Comparison of ENCODE assay signal across 8 cellular contexts in the genomic region with DNA sequence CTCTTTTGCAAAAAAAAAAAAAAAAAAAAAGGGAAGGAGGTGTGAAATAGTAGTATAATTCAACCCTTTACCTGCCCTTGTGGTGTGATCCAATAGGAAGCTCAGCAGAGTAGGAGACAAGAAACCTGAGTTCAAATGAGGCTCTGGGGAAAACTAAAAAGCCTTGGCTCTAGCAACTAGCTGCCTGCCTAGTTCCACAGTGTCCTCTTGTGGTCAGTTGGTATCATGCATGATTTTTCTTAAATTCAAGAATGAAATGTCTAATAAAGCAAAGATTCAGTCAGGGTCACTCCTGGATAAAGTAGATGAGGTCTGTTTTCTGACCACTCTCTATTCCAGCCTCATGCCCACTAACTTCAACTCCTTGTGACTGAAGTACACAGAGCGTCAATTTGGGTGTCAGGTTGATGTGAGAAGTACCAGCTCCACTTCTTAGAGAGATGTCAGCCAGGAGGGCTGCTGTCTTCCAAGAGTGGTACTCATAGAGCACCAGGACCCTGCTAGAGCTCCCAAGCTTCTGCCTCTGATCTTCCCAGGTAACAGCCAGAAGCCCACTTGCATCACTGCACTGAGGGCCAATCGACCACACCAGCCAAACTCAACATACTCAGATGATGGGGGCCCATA. TPM values are rescaled to one million over a fixed set of nuclear protein-coding genes. Genes with fewer than 3 reads are reported as not detected.
DNase-seq lines count a peak whose midpoint lies in the region; ATAC-seq and TF ChIP-seq lines count a peak whose summit lies in the region.

No MANE protein-coding gene starts in this region.

- DNase-seq in DMS53 treated with DMSO at 0.1 percent for 48 hours (lab: John Stamatoyannopoulos, UW; ENCODE audit: unreplicated experiment) (peak; percentile 63), HCT116 (ENCODE audit: low read depth, low spot score) (peak; percentile 49), NCI-H460 (ENCODE audit: extremely low read depth, low read depth) (peak; percentile 55), astrocyte of the spinal cord (ENCODE audit: low read depth, low spot score) (peak; percentile 64)
- no peak for DNase-seq in stimulated activated CD4-positive, alpha-beta T cell treated with anti-CD3 and anti-CD28 coated beads, Interleukin-1b, Interleukin-23, amount 100 ng/mL, for 48 hours

- H3K27ac ChIP-seq in HCT116 (ENCODE audit: low read depth, low read length) (no peak overlapping the region), liver (ENCODE audit: low read depth in 1 of 2, low read length in 2 of 2) (no peak overlapping the region)

- no peak for TF ChIP-seq POLR2A in HCT116 (IDR thresholded peaks at IDR 0.05; ENCODE audit: borderline replicate concordance, extremely low read depth, insufficient read depth, insufficient read length)

- H3K9me3 ChIP-seq in HCT116 (ENCODE audit: control insufficient read depth in 1 of 2, insufficient read depth in 1 of 2, low read depth in 1 of 2, low read length in 2 of 2) = no peaks in the 10 kb centered on the region
- H3K9me3 ChIP-seq in liver (ENCODE audit: control insufficient read depth in 4 of 4, low read length in 3 of 4) = no peaks in the 10 kb centered on the region

- intact Hi-C loops in HCT116 (cut with micrococcal nuclease) = loop anchor here (1.0 to 5.0 kb wide), 3 partner anchors 137 to 735 kb away; no protein-coding TSS in a partner anchor

- TF ChIP-seq CTCF in HCT116 (IDR thresholded peaks at IDR 0.05 in 2 of 3, conservative IDR thresholded peaks at IDR 0.05 in 1 of 3; ENCODE audit: borderline replicate concordance in 1 of 3, insufficient read depth in 1 of 3, low read depth in 2 of 3, low read length in 2 of 3) (peak; percentile 79 to 92 (median 91)), astrocyte of the spinal cord (IDR thresholded peaks at IDR 0.05; ENCODE audit: low read depth, low read length) (peak; percentile 92), liver (IDR thresholded peaks at IDR 0.05; ENCODE audit: low read depth, low read length, missing input control) (peak; percentile 73)

- RAD21 ChIA-PET in HCT116 (lab: Charles Lee; ENCODE audit: low non-redundant PET in 1 of 2, low total read pairs in 2 of 2, uncharacterized antibody in 2 of 2, unreplicated experiment in 2 of 2) = interaction anchor here (0.7 to 1.2 kb wide), 3 partner anchors 269 to 271 kb away, joined by 4 to 5 read pairs (median 5); no protein-coding TSS in a partner anchor

- ATAC-seq in HCT116 = peak; percentile 71
- ATAC-seq in GM21723 (IDR thresholded peaks at IDR 0.05; ENCODE audit: unreplicated experiment) = no peak
- ATAC-seq in GM19395 (IDR thresholded peaks at IDR 0.05; ENCODE audit: unreplicated experiment) = no peak

- no peaks in the 10 kb centered on the region for H4K20me1 ChIP-seq in HCT116 (ENCODE audit: insufficient read depth)

- H3K79me2 ChIP-seq in HCT116 (ENCODE audit: insufficient read depth, low read length) = no peaks in the 10 kb centered on the region

- TF ChIP-seq RAD21 in HCT116 (IDR thresholded peaks at IDR 0.05; ENCODE audit: low read depth) = peak; percentile 94
- TF ChIP-seq RAD21 in liver (IDR thresholded peaks at IDR 0.05) = peak; percentile 85

- CTCF ChIA-PET in HCT116 (lab: Charles Lee) = interaction anchor here (2.0 to 4.2 kb wide), 2 partner anchors 269 to 275 kb away, joined by 7 to 47 read pairs; no protein-coding TSS in a partner anchor

- H3K27me3 ChIP-seq in HCT116 (ENCODE audit: insufficient read depth, low read length) (no peaks in the 10 kb centered on the region), liver (ENCODE audit: control insufficient read depth in 4 of 4, insufficient read depth in 4 of 4, low read length in 3 of 4) (no peaks in the 10 kb centered on the region)

- H2AFZ ChIP-seq in HCT116 (ENCODE audit: low read depth, low read length, poor library complexity, severe bottlenecking) = no peak overlapping the region

- BruUV-seq in HCT116 (replicated peaks; lab: Mats Ljungman, UMichigan) = no TSS peak

- no peak overlapping the region for H3K9ac ChIP-seq in HCT116 (ENCODE audit: low read length)
- no peak overlapping the region for H3K9ac ChIP-seq in liver (ENCODE audit: low read depth in 1 of 2, low read length in 2 of 2)

- POLR2A ChIA-PET in HCT116 (lab: Charles Lee) = interaction anchor here (0.9 kb wide), 1 partner anchor 270 kb away, joined by 3 read pairs; no protein-coding TSS in a partner anchor

- in situ Hi-C loops in astrocyte of the spinal cord (cut with HindIII; ENCODE audit: low sequenced_read_pairs) = no loop called here

- H3K36me3 ChIP-seq in HCT116 (ENCODE audit: control insufficient read depth in 1 of 2, insufficient read depth in 2 of 2, low read length in 2 of 2) = no peaks in the 10 kb centered on the region
- no peaks in the 10 kb centered on the region for H3K36me3 ChIP-seq in liver (ENCODE audit: control insufficient read depth in 4 of 4, insufficient read depth in 3 of 4, low read depth in 1 of 4, low read length in 3 of 4)

- H3K4me3 ChIP-seq in HCT116 (replicated peaks in 1 of 2; ENCODE audit: low read depth in 1 of 2, low read length in 2 of 2) (no peak overlapping the region), astrocyte of the spinal cord (ENCODE audit: low read depth, low read length) (no peak overlapping the region), liver (ENCODE audit: low read depth in 1 of 3, low read length in 3 of 3) (no peak overlapping the region)

- no peaks in the 10 kb centered on the region for H3K9me2 ChIP-seq in HCT116 (ENCODE audit: insufficient read depth)

- H3K4me2 ChIP-seq in HCT116 (ENCODE audit: low read length) = no peak overlapping the region

- 82% methylated on average over 2 of the region's 2 CpGs for WGBS in liver

- H3K4me1 ChIP-seq in HCT116 (ENCODE audit: control insufficient read depth in 1 of 2, insufficient read depth in 2 of 2, low read length in 2 of 2) (no peaks in the 10 kb centered on the region), liver (ENCODE audit: control insufficient read depth in 4 of 4, insufficient read depth in 4 of 4, low read length in 3 of 4) (no peaks in the 10 kb centered on the region)

TF ChIP-seq in HCT116, 20 proteins besides CTCF, POLR2A, EP300 and RAD21 (continues in another document):
- TF ChIP-seq, protein P1, sequence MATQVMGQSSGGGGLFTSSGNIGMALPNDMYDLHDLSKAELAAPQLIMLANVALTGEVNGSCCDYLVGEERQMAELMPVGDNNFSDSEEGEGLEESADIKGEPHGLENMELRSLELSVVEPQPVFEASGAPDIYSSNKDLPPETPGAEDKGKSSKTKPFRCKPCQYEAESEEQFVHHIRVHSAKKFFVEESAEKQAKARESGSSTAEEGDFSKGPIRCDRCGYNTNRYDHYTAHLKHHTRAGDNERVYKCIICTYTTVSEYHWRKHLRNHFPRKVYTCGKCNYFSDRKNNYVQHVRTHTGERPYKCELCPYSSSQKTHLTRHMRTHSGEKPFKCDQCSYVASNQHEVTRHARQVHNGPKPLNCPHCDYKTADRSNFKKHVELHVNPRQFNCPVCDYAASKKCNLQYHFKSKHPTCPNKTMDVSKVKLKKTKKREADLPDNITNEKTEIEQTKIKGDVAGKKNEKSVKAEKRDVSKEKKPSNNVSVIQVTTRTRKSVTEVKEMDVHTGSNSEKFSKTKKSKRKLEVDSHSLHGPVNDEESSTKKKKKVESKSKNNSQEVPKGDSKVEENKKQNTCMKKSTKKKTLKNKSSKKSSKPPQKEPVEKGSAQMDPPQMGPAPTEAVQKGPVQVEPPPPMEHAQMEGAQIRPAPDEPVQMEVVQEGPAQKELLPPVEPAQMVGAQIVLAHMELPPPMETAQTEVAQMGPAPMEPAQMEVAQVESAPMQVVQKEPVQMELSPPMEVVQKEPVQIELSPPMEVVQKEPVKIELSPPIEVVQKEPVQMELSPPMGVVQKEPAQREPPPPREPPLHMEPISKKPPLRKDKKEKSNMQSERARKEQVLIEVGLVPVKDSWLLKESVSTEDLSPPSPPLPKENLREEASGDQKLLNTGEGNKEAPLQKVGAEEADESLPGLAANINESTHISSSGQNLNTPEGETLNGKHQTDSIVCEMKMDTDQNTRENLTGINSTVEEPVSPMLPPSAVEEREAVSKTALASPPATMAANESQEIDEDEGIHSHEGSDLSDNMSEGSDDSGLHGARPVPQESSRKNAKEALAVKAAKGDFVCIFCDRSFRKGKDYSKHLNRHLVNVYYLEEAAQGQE (IDR thresholded peaks at IDR 0.05; ENCODE audit: low read depth) = no peak

TF ChIP-seq in liver, 16 proteins besides CTCF, POLR2A, EP300 and RAD21:
- TF ChIP-seq EGR1 (IDR thresholded peaks at IDR 0.05; ENCODE audit: low read depth in 2 of 2) (no peak), NR2F2 (IDR thresholded peaks at IDR 0.05) (no peak)
- TF ChIP-seq, protein P2, sequence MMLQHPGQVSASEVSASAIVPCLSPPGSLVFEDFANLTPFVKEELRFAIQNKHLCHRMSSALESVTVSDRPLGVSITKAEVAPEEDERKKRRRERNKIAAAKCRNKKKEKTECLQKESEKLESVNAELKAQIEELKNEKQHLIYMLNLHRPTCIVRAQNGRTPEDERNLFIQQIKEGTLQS (IDR thresholded peaks at IDR 0.05) = no peak

RNA-seq across cellular contexts. Expression of a gene that starts 10.5 kb away (rescaled TPM):
- total RNA-seq in HCT116 (2021; ENCODE audit: unreplicated experiment) (81.0 TPM), liver (10 to 100 TPM in 1 of 2 donors, 1 to 10 TPM in 1; 6.0 to 14.0 TPM)
- polyA plus RNA-seq in HCT116 (2012) = 27.1 and 50.7 TPM in 2 replicates
- total RNA-seq in NCI-H460 (2014; rRNA removed; shearing (Covaris generic)) = 143 and 145 TPM in 2 replicates
- polyA plus RNA-seq in NCI-H460 (2014; cell fraction: nucleus; rRNA removed) = 283 and 301 TPM in 2 replicates
- polyA plus RNA-seq in liver = 10 to 100 TPM; 37.7 to 74.1 TPM

RNA-seq across cellular contexts. Expression of a gene that starts 15.6 kb away (rescaled TPM):
- total RNA-seq in HCT116 (2021; ENCODE audit: unreplicated experiment) (89.0 TPM), liver (10 to 100 TPM; 16.1 to 18.5 TPM)
- polyA plus RNA-seq in HCT116 (2012) = 32.4 and 42.3 TPM in 2 replicates
- 56.9 and 62.6 TPM in 2 replicates for total RNA-seq in NCI-H460 (2014; rRNA removed; shearing (Covaris generic))
- polyA plus RNA-seq in NCI-H460 (2014; cell fraction: nucleus; rRNA removed) = 26.5 and 39.7 TPM in 2 replicates
- polyA plus RNA-seq in liver = 1 to 10 TPM; 5.5 to 7.1 TPM
